8 cellular contexts compared by ENCODE assay signal in genomic region chr9:91360551-91361293, GRCh38. TPM values are rescaled to one million over a fixed set of nuclear protein-coding genes. Genes with fewer than 3 reads are reported as not detected.
DNase-seq lines count a peak whose midpoint lies in the region; TF ChIP-seq lines count a peak whose summit lies in the region.

No MANE protein-coding gene starts in this region.

- H3K4me3 Mint-ChIP-seq in MCF 10A (ENCODE audit: unreplicated experiment), result peak overlapping the region; percentile 93

- no peaks in the 10 kb centered on the region for H3K27me3 Mint-ChIP-seq in MCF 10A (ENCODE audit: insufficient read depth, unreplicated experiment)

- peak overlapping the region; percentile 90 for H3K9ac ChIP-seq in Karpas-422 (ENCODE audit: low read length)

- TF ChIP-seq EP300 in tibial nerve (IDR thresholded peaks at IDR 0.05), result no peak

- no peaks in the 10 kb centered on the region for H4K20me1 ChIP-seq in Karpas-422 (ENCODE audit: insufficient read depth, low read depth, low read length)

- intact Hi-C loops in MCF 10A (cut with micrococcal nuclease) (loop anchor here (1.0 to 2.0 kb wide), 4 partner anchors 34 to 271 kb away; partner anchors contain the start of gene NFIL3), lower leg skin (cut with DNase I; ENCODE audit: low total_unique reads) (loop anchor here (10.0 kb wide), 1 partner anchor 56 kb away; no protein-coding TSS in a partner anchor)

- H3K9me3 Mint-ChIP-seq in MCF 10A (ENCODE audit: unreplicated experiment), result no peaks in the 10 kb centered on the region

- H3K27ac Mint-ChIP-seq in MCF 10A (ENCODE audit: low read depth, unreplicated experiment), result peak overlapping the region; percentile 98

- peaks cover 42% of the 10 kb centered on the region for H3K4me1 Mint-ChIP-seq in MCF 10A (ENCODE audit: insufficient read depth, unreplicated experiment)

- H3K36me3 ChIP-seq in Karpas-422 (ENCODE audit: insufficient read depth, low read length), result peaks cover 11% of the 10 kb centered on the region; the same call in 1 of the 2 replicates
- no peaks in the 10 kb centered on the region for H3K36me3 ChIP-seq in tibial nerve

- peaks cover 35% of the 10 kb centered on the region for H3K36me3 Mint-ChIP-seq in MCF 10A (ENCODE audit: insufficient read depth, unreplicated experiment)

- H3K4me3 ChIP-seq in Karpas-422 (ENCODE audit: low read length), result peak overlapping the region; percentile 93
- H3K4me3 ChIP-seq in lower leg skin (ENCODE audit: low read depth, poor library complexity, severe bottlenecking), result peak overlapping the region; percentile 97
- H3K4me3 ChIP-seq in tibial nerve, result peak overlapping the region; percentile 80 to 99 (median 93)

- H3K9me3 ChIP-seq in Karpas-422 (ENCODE audit: low read length) (no peaks in the 10 kb centered on the region), tibial nerve (no peaks in the 10 kb centered on the region)

- peak; percentile 5 for DNase-seq in EL
- DNase-seq in Karpas-422, result peak; percentile 62
- DNase-seq in MCF 10A (ENCODE audit: unreplicated experiment), result no peak
- DNase-seq in lower leg skin (ENCODE audit: low spot score in 2 of 2), result no peak
- DNase-seq in tibial nerve (ENCODE audit: low spot score in 2 of 2), result no peak
- no peak for DNase-seq in NCI-H226
- DNase-seq in GM19238 (ENCODE audit: insufficient read length, low spot score), result no peak
- no peak for DNase-seq in LoVo (ENCODE audit: low spot score)

- POLR2A ChIA-PET in MCF 10A (lab: Yijun Ruan, JAX), result interaction anchor here (0.6 to 8.3 kb wide), 31 partner anchors 13 to 446 kb away, joined by 3 to 124 read pairs (median 4); partner anchors contain the start of gene NFIL3

- peaks cover 58% of the 10 kb centered on the region for H3K79me2 ChIP-seq in Karpas-422 (ENCODE audit: low read length)

- CTCF ChIA-PET in MCF 10A (lab: Yijun Ruan, JAX), result interaction anchor here (0.6 to 5.3 kb wide), 11 partner anchors 8 to 451 kb away, joined by 3 to 20 read pairs (median 4); no protein-coding TSS in a partner anchor

- TF ChIP-seq POLR2A in lower leg skin (IDR thresholded peaks at IDR 0.05), result no peak
- no peak for TF ChIP-seq POLR2A in tibial nerve (IDR thresholded peaks at IDR 0.05)

- H3K27me3 ChIP-seq in Karpas-422 (ENCODE audit: low read length), result no peaks in the 10 kb centered on the region
- H3K27me3 ChIP-seq in tibial nerve, result no peaks in the 10 kb centered on the region

- H3K9me2 ChIP-seq in Karpas-422 (replicated peaks; ENCODE audit: insufficient read depth, low read length), result no peaks in the 10 kb centered on the region

- peaks cover 27% of the 10 kb centered on the region for H3K4me1 ChIP-seq in Karpas-422 (ENCODE audit: low read length)
- peaks cover 0 to 55% (median 13%) of the 10 kb centered on the region in 4 donors for H3K4me1 ChIP-seq in tibial nerve

- H2AFZ ChIP-seq in Karpas-422 (ENCODE audit: low read length), result peak overlapping the region; percentile 88

- WGBS in lower leg skin, 2 donors, result 12 to 17% methylated on average over 10 of the region's 10 CpGs
- WGBS in tibial nerve, 2 donors, result 15 to 17% methylated on average over 10 of the region's 10 CpGs

- peak overlapping the region; percentile 2; the same call in 1 of the 2 replicates for H3K27ac ChIP-seq in Karpas-422 (ENCODE audit: low read length)
- peak overlapping the region; percentile 90 to 97 (median 94) for H3K27ac ChIP-seq in tibial nerve

- peak overlapping the region; percentile 94 for H3K4me2 ChIP-seq in Karpas-422 (ENCODE audit: low read depth, low read length, poor library complexity, severe bottlenecking)

- TF ChIP-seq CTCF in MCF 10A (IDR thresholded peaks at IDR 0.05; ENCODE audit: unreplicated experiment) (no peak), lower leg skin (IDR thresholded peaks at IDR 0.05) (no peak), tibial nerve (IDR thresholded peaks at IDR 0.05) (no peak)

- no TSS peak for BruUV-seq in MCF 10A (replicated peaks; lab: Mats Ljungman, UMichigan)

RNA-seq across cellular contexts. Expression of gene AUH, which starts 1.0 kb away (rescaled TPM):
- total RNA-seq in Karpas-422 (2014; rRNA removed; shearing (Covaris generic); ENCODE audit: low replicate concordance), result 29.2 and 49.6 TPM in 2 replicates
- total RNA-seq in MCF 10A (2022) (16.1 and 20.9 TPM in 2 replicates), lower leg skin (10 to 100 TPM; 30.7 to 54.4 (median 32.4) TPM), tibial nerve (10 to 100 TPM; 40.5 to 70.1 (median 44.9) TPM)

Comparison
In these comparisons a context has a peak if more than half of its experiments do, and no peak if none do; other contexts are left out.
1. DNase-seq: peak in EL (single experiment) and Karpas-422 (single experiment); none in MCF 10A (single experiment), lower leg skin (0 of 2), tibial nerve (0 of 2), NCI-H226 (single experiment), GM19238 (single experiment) and LoVo (single experiment).
2. Peak in every context shown above with its lines, with median percentiles within 50 percentile points of each other: H3K4me3 ChIP-seq.